In the genomic region with DNA sequence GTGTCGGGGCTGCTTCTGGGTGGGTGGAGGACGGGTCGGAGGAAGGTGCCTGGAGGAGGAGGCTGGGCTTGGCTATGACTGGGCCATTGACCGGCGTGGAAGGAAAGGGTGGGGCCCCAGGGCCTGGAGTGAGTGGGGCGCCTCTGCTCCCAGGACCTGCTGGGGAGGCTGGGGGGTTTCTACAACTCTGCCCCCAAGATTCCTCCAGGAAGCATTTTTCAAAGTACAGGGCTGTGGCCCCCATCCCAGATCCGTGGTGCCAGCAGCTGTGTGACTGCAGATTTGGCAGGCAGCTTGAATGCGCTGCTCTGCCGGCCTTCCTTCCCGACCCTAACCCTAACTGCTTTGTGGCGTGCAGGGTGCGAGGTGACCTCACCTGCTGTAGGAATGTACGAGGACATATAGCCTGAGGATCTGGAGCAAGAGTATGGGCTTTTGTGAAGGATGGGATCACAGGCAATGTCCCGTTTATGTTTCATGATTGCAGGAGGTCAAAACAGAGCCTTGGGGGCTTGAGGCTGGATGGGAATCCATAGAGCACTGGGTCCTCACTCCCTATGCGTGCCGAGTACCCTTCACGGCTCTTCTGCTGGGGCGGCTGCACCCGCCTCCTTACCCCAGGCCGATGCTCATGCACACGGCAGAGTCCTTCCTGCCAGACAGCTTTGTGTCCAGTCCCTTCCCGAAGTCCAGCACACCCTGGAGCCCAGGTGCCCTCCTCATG, we compare ENCODE assay signal across 12 cellular contexts. TPM values are rescaled to one million over a fixed set of nuclear protein-coding genes. Genes with fewer than 3 reads are reported as not detected.
"Had no signal": no experiment of that assay in that cellular context is flagged by ENCODE, and none has a peak within 500 bp of the region (broad histone marks: within the 10 kb centered on the region; RNA-seq: fewer than 3 reads in every experiment).

No MANE protein-coding gene starts in this region.

- H3K9me3 ChIP-seq: colonic mucosa, neutrophil had no signal

- H3K27ac ChIP-seq: cardiac muscle cell, colonic mucosa, gastroesophageal sphincter had no signal

- H3K27me3 ChIP-seq: cardiac muscle cell, colonic mucosa, neutrophil had no signal

- H3K4me3 Mint-ChIP-seq: activated T-cell treated with anti-CD3 and anti-CD28 coated beads, Interleukin-2, amount 50 U/mL, for 4 hours had no signal

- H3K4me1 ChIP-seq: colonic mucosa, gastroesophageal sphincter had no signal

- H3K4me3 ChIP-seq: cardiac muscle cell, colonic mucosa, gastroesophageal sphincter, lung had no signal

- H3K9me3 Mint-ChIP-seq: activated T-cell treated with anti-CD3 and anti-CD28 coated beads, Interleukin-2, amount 50 U/mL, for 4 hours had no signal

- H3K27me3 Mint-ChIP-seq: naive B cell had no signal

- H3K36me3 ChIP-seq: cardiac muscle cell, colonic mucosa, gastroesophageal sphincter had no signal

- ATAC-seq: activated T-cell treated with anti-CD3 and anti-CD28 coated beads, Interleukin-2, amount 50 U/mL, for 4 hours; gastroesophageal sphincter; right cardiac atrium had no signal

- DNase-seq: activated T-cell treated with anti-CD3 and anti-CD28 coated beads, Interleukin-2, amount 50 U/mL, for 4 hours; colonic mucosa; effector memory CD4-positive, alpha-beta T cell; naive B cell; right cardiac atrium; stimulated activated CD4-positive, alpha-beta T cell treated with anti-CD3 and anti-CD28 coated beads, Interleukin-2, amount 100 ng/mL, for 24 hours; stimulated activated naive CD4-positive, alpha-beta T cell; T-helper 2 cell had no signal

RNA-seq across cellular contexts. Expression of gene TRPM2, which starts 24.7 kb away (rescaled TPM):
- total RNA-seq: cardiac muscle cell had no signal
- polyA plus RNA-seq: cardiac muscle cell had no signal
